9 cellular contexts compared by ENCODE assay signal in genomic region chr10:16748749-16749148, GRCh38.
"Had no signal": no experiment of that assay in that cellular context is flagged by ENCODE, and none has a peak within 500 bp of the region (broad histone marks: within the 10 kb centered on the region; RNA-seq: fewer than 3 reads in every experiment).

No MANE protein-coding gene starts in this region.

- ATAC-seq: HCT116, HepG2 had no signal

- H3K4me1 Mint-ChIP-seq: IgD-negative memory B cell had no signal

- H3K27ac Mint-ChIP-seq: HFFc6, IgD-negative memory B cell had no signal

- H3K27me3 Mint-ChIP-seq: IgD-negative memory B cell had no signal

- H3K9ac ChIP-seq: GM23248 had no signal

- H3K4me3 Mint-ChIP-seq: HFFc6, IgD-negative memory B cell had no signal

- DNase-seq: GM23248, GOT3, H7, HFFc6 had no signal

- H3K9me3 Mint-ChIP-seq: HFFc6, IgD-negative memory B cell had no signal

- H2AFZ ChIP-seq: GM23248 had no signal

- H3K4me3 ChIP-seq: GM23248, HAP-1 had no signal

- H3K27ac ChIP-seq: GM23248, HL-60 had no signal

- FAIRE-seq: HepG2 had no signal

- H3K36me3 ChIP-seq: HAP-1 had no signal

- H3K9me3 ChIP-seq: HAP-1 had no signal
